ENCODE assay signal across 26 cellular contexts in the genomic region with DNA sequence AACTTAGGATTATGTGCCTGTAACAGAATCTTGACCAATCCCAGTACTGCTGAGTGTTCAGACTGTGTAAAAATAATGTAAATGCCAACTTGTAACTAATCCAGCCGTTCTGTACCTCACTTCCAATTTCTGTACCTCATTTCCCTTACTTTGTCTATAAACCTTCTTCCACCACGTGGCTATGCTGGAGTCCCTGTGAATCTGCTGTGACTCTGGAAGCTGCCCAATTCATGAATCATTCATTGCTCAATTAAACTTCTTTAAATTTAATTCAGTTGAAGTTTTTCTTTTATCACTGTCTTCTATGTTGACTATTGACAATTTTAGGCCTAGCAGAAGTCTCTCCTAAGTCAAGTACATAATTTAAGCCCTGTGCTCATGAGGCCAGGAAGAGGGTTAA.
DNase-seq lines count a peak whose midpoint lies in the region; ATAC-seq and TF ChIP-seq lines count a peak whose summit lies in the region.
"Had no signal": no experiment of that assay in that cellular context is flagged by ENCODE, and none has a peak within 500 bp of the region (broad histone marks: within the 10 kb centered on the region; RNA-seq: fewer than 3 reads in every experiment).

No MANE protein-coding gene starts in this region.

- no peaks in the 10 kb centered on the region for H3K27me3 ChIP-seq in gastrocnemius medialis
- H3K27me3 ChIP-seq: BLaER1 treated with 17β-estradiol and CSF1 and Interleukin-3, amounts not matched to agents 10 nM and 100 nM; esophagus muscularis mucosa; left lung; right atrium auricular region; stomach had no signal

- H3K36me3 ChIP-seq in gastrocnemius medialis = no peaks in the 10 kb centered on the region
- H3K36me3 ChIP-seq: BLaER1 treated with 17β-estradiol and CSF1 and Interleukin-3, amounts not matched to agents 10 nM and 100 nM; esophagus muscularis mucosa; left lung; right atrium auricular region; stomach had no signal

- H3K4me1 ChIP-seq in gastrocnemius medialis = peaks cover 11 to 18% of the 10 kb centered on the region in 2 donors
- H3K4me1 ChIP-seq: Caco-2, right atrium auricular region had no signal

- intact Hi-C loops in gastrocnemius medialis (cut with DNase I; ENCODE audit: low total_unique reads) = loop anchor here (5.0 kb wide), 1 partner anchor 123 kb away; no protein-coding TSS in a partner anchor

- peak; percentile 26 for DNase-seq in AG10803 (ENCODE audit: low read depth)
- peak; percentile 16 for DNase-seq in HS-5 (ENCODE audit: low read depth)
- DNase-seq in astrocyte of the hippocampus (ENCODE audit: low read depth, low spot score) = peak; percentile 26
- peak; percentile 59 for DNase-seq in fibroblast of peridontal ligament (ENCODE audit: extremely low read depth)
- no peak for DNase-seq in gastrocnemius medialis
- no peak for DNase-seq in NCI-H446 (lab: John Stamatoyannopoulos, UW)
- no peak for DNase-seq in stimulated activated CD4-positive, alpha-beta T cell treated with anti-CD3 and anti-CD28 coated beads, Interleukin-4, amount 100 ng/mL, for 4 hours
- no peak for DNase-seq in NCI-H187 treated with DMSO at 0.1 percent for 48 hours (lab: John Stamatoyannopoulos, UW)
- DNase-seq: activated CD8-positive, alpha-beta memory T cell treated with anti-CD3 and anti-CD28 coated beads for 24 hours; activated naive CD4-positive, alpha-beta T cell treated with Interleukin-2 at 50 U/mL for 16 hours; activated T-cell treated with anti-CD3 and anti-CD28 coated beads, Interleukin-2, amount 50 U/mL, for 48 hours; Caco-2; effector memory CD4-positive, alpha-beta T cell; H9; left lung; naive thymus-derived CD8-positive, alpha-beta T cell; NCI-H1092 treated with DMSO at 0.1 percent for 48 hours; NCI-H2081 treated with DMSO at 0.1 percent for 48 hours; NCI-H510A treated with DMSO at 0.1 percent for 48 hours; stimulated activated CD4-positive, alpha-beta T cell treated with anti-CD3 and anti-CD28 coated beads, Interleukin-12 subunit alpha, Interleukin-12 subunit beta, amount 100 ng/mL, for 4 hours; stomach; T-helper 1 cell had no signal

- TF ChIP-seq CTCF in AG10803 (conservative IDR thresholded peaks at IDR 0.05; ENCODE audit: low read length) (no peak), gastrocnemius medialis (IDR thresholded peaks at IDR 0.05 in 4 of 5, conservative IDR thresholded peaks at IDR 0.05 in 1 of 5) (no peak)

- H3K9me3 ChIP-seq in gastrocnemius medialis = no peaks in the 10 kb centered on the region
- H3K9me3 ChIP-seq: BLaER1 treated with 17β-estradiol and CSF1 and Interleukin-3, amounts not matched to agents 10 nM and 100 nM; Caco-2; esophagus muscularis mucosa; left lung; right atrium auricular region; stomach had no signal

- no peak for TF ChIP-seq POLR2A in gastrocnemius medialis (IDR thresholded peaks at IDR 0.05)

- no peak overlapping the region for H3K4me3 ChIP-seq in AG10803 (ENCODE audit: low read length)
- H3K4me3 ChIP-seq in gastrocnemius medialis = no peak overlapping the region
- H3K4me3 ChIP-seq: BLaER1 treated with 17β-estradiol and CSF1 and Interleukin-3, amounts not matched to agents 10 nM and 100 nM; esophagus muscularis mucosa; left lung; right atrium auricular region; stomach had no signal

- no peak for ATAC-seq in gastrocnemius medialis
- ATAC-seq: left lung; naive thymus-derived CD8-positive, alpha-beta T cell; Panc1 had no signal

- in situ Hi-C loops in gastrocnemius medialis (cut with MboI; ENCODE audit: low sequenced_read_pairs in 4 of 4) = no loop called here

- H3K27ac ChIP-seq in gastrocnemius medialis = peak overlapping the region in 1 of 4 donors; percentile 15
- H3K27ac ChIP-seq: BLaER1 treated with 17β-estradiol and CSF1 and Interleukin-3, amounts not matched to agents 10 nM and 100 nM; esophagus muscularis mucosa; left lung; right atrium auricular region; stomach had no signal

Comparison
In these comparisons a context has a peak if more than half of its experiments do, and no peak if none do; other contexts are left out.
1. DNase-seq: peak in AG10803 (single experiment), HS-5 (single experiment), astrocyte of the hippocampus (single experiment) and fibroblast of peridontal ligament (single experiment); none in gastrocnemius medialis (0 of 2), NCI-H446 (0 of 2), stimulated activated CD4-positive, alpha-beta T cell treated with anti-CD3 and anti-CD28 coated beads, Interleukin-4, amount 100 ng/mL, for 4 hours (0 of 2) and NCI-H187 treated with DMSO at 0.1 percent for 48 hours (single experiment).